11 cellular contexts compared by ENCODE assay signal in the genomic region with DNA sequence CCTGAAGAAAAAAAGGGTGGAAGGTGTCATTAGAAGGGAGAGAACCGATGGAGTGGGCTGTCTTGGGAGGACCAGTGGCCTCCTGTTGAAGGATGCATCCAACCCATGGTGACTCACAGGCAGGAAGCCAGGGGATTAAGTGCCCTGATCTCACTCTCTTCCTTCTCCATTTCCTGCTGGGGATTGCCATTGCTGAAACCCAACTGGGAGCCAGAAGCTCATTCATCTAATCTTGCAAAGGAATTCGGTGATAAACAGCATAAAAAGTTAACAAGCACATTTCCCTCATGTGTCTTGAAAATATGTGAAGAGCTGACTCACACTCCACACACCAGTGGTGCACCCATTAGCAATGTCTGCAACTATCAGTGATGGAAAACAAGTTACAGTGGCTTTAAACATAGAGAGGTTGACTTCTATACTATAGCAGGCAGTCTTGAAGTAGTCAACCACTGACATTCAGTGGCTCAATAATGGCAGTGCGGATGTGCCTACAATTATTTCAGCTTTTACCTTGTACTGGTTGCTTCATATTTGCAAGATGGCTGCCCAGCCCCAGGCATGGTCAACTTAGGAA. TPM values are rescaled to one million over a fixed set of nuclear protein-coding genes. Genes with fewer than 3 reads are reported as not detected.
DNase-seq lines count a peak whose midpoint lies in the region; ATAC-seq and TF ChIP-seq lines count a peak whose summit lies in the region.
"Had no signal": no experiment of that assay in that cellular context is flagged by ENCODE, and none has a peak within 500 bp of the region (broad histone marks: within the 10 kb centered on the region; RNA-seq: fewer than 3 reads in every experiment).

No MANE protein-coding gene starts in this region.

- H3K27ac ChIP-seq in RWPE1 (peak overlapping the region; percentile 72), trophoblast cell (ENCODE audit: low read depth, low read length) (no peak overlapping the region)

- H3K36me3 ChIP-seq in trophoblast cell (ENCODE audit: control insufficient read depth in 1 of 2, insufficient read depth in 2 of 2, low read length in 2 of 2), result no peaks in the 10 kb centered on the region

- H3K4me3 ChIP-seq in fibroblast of pulmonary artery (replicated peaks; ENCODE audit: low read depth, low read length), result no peak overlapping the region
- H3K4me3 ChIP-seq in trophoblast cell (ENCODE audit: low read depth, low read length), result no peak overlapping the region

- peaks cover 15% of the 10 kb centered on the region for H3K4me1 Mint-ChIP-seq in activated naive CD8-positive, alpha-beta T cell treated with anti-CD3 and anti-CD28 coated beads, Interleukin-2, amount 50 U/mL, for 24 hours

- H2AFZ ChIP-seq in trophoblast cell (ENCODE audit: insufficient read depth, low read length, poor library complexity), result no peak overlapping the region

- H3K23ac ChIP-seq in trophoblast cell (ENCODE audit: low read length), result no peak overlapping the region

- no peak overlapping the region for H2AK5ac ChIP-seq in trophoblast cell (ENCODE audit: low read length)

- H3K79me1 ChIP-seq in trophoblast cell (ENCODE audit: low read length), result peaks cover 3% of the 10 kb centered on the region

- H3K9ac ChIP-seq in trophoblast cell (ENCODE audit: low read length), result no peak overlapping the region

- H3K27ac Mint-ChIP-seq in activated naive CD8-positive, alpha-beta T cell treated with anti-CD3 and anti-CD28 coated beads, Interleukin-2, amount 50 U/mL, for 24 hours, result no peak overlapping the region

- peaks cover 2% of the 10 kb centered on the region for H3K27me3 ChIP-seq in trophoblast cell (ENCODE audit: insufficient read depth, low read length)

- no peak overlapping the region for H3K4me3 Mint-ChIP-seq in activated naive CD8-positive, alpha-beta T cell treated with anti-CD3 and anti-CD28 coated beads, Interleukin-2, amount 50 U/mL, for 24 hours

- H2BK120ac ChIP-seq in trophoblast cell (ENCODE audit: insufficient read depth, low read length, poor library complexity), result no peak overlapping the region

- no peaks in the 10 kb centered on the region for H3K9me3 ChIP-seq in trophoblast cell (ENCODE audit: insufficient read depth, low read depth, low read length)

- WGBS in trophoblast cell (ENCODE audit: extremely low coverage, insufficient coverage, insufficient read length), result no CpG with 5 or more reads among the region's 3 CpGs

- H3K36me3 Mint-ChIP-seq in activated naive CD8-positive, alpha-beta T cell treated with anti-CD3 and anti-CD28 coated beads, Interleukin-2, amount 50 U/mL, for 24 hours (ENCODE audit: low read depth), result no peaks in the 10 kb centered on the region

- no peak overlapping the region for H4K8ac ChIP-seq in trophoblast cell (ENCODE audit: low read depth, low read length)

- peaks cover 0 to 5% of the 10 kb centered on the region in 2 experiments for H3K4me1 ChIP-seq in trophoblast cell (ENCODE audit: control insufficient read depth in 1 of 2, insufficient read depth in 2 of 2, low read length in 2 of 2)

- H3K18ac ChIP-seq in trophoblast cell (ENCODE audit: low read length), result no peak overlapping the region

- POLR2A ChIA-PET in RWPE1 (lab: Yijun Ruan, JAX; ENCODE audit: low non-redundant PET), result no interaction called here

- ATAC-seq in activated naive CD8-positive, alpha-beta T cell treated with anti-CD3 and anti-CD28 coated beads, Interleukin-2, amount 50 U/mL, for 24 hours, result no peak
- ATAC-seq in HG02870 (IDR thresholded peaks at IDR 0.05; ENCODE audit: unreplicated experiment) (no peak), GM21515 (IDR thresholded peaks at IDR 0.05; ENCODE audit: unreplicated experiment) (no peak)

- peak; percentile 93 for DNase-seq in GM04503 (ENCODE audit: low read depth)
- DNase-seq in RWPE1 (ENCODE audit: low spot score), result no peak
- DNase-seq in fibroblast of pulmonary artery (ENCODE audit: low read depth), result peak; percentile 94
- DNase-seq in trophoblast cell, result peak; percentile 81 to 92
- DNase-seq in activated naive CD8-positive, alpha-beta T cell treated with anti-CD3 and anti-CD28 coated beads, Interleukin-2, amount 50 U/mL, for 24 hours, result no peak
- no peak for DNase-seq in NCI-H1105 treated with DMSO at 0.1 percent for 48 hours (lab: John Stamatoyannopoulos, UW)
- DNase-seq: activated T-cell treated with anti-CD3 and anti-CD28 coated beads, Interleukin-2, amount 50 U/mL, for 1 hour; NCI-H1048; stimulated activated naive CD4-positive, alpha-beta T cell had no signal

- H4K12ac ChIP-seq in trophoblast cell (ENCODE audit: low read depth, low read length), result no peak overlapping the region

- no peaks in the 10 kb centered on the region for H3K9me3 Mint-ChIP-seq in activated naive CD8-positive, alpha-beta T cell treated with anti-CD3 and anti-CD28 coated beads, Interleukin-2, amount 50 U/mL, for 24 hours

- H3K4me2 ChIP-seq in trophoblast cell (ENCODE audit: low read length), result no peak overlapping the region

- H2BK5ac ChIP-seq in trophoblast cell (ENCODE audit: low read depth, low read length, poor library complexity), result no peak overlapping the region

- H3K27me3 Mint-ChIP-seq in activated naive CD8-positive, alpha-beta T cell treated with anti-CD3 and anti-CD28 coated beads, Interleukin-2, amount 50 U/mL, for 24 hours, result no peaks in the 10 kb centered on the region

- no peak overlapping the region for H3K14ac ChIP-seq in trophoblast cell (ENCODE audit: low read length)

- CTCF ChIA-PET in RWPE1 (lab: Yijun Ruan, JAX), result interaction anchor here (0.7 kb wide), 1 partner anchor 1007 kb away, joined by 3 read pairs; no protein-coding TSS in a partner anchor

- H3K79me2 ChIP-seq in trophoblast cell (ENCODE audit: control insufficient read depth, insufficient read depth, low read length, poor library complexity), result no peaks in the 10 kb centered on the region

- H3K4ac ChIP-seq in trophoblast cell (ENCODE audit: low read depth, low read length), result no peak overlapping the region

- H4K91ac ChIP-seq in trophoblast cell (ENCODE audit: low read depth, low read length), result no peak overlapping the region

- no peak for TF ChIP-seq CTCF in RWPE1 (conservative IDR thresholded peaks at IDR 0.05; ENCODE audit: low read depth)
- TF ChIP-seq CTCF in fibroblast of pulmonary artery (IDR thresholded peaks at IDR 0.05; ENCODE audit: low read length, missing control alignments), result peak; percentile 9

- no peak overlapping the region for H2BK12ac ChIP-seq in trophoblast cell (ENCODE audit: low read length)

RNA-seq across cellular contexts. Expression of gene CSRNP1, which starts 12.8 kb away (rescaled TPM):
- 35.6 and 35.8 TPM in 2 replicates for polyA plus RNA-seq in trophoblast cell (2013)

RNA-seq across cellular contexts. Expression of gene XIRP1, which starts 26.2 kb away (rescaled TPM):
- 0.05 and 0.07 TPM in 2 replicates for polyA plus RNA-seq in trophoblast cell (2013)

RNA-seq across cellular contexts. Expression of gene TTC21A, which starts 58.7 kb away (rescaled TPM):
- 1.8 and 2.1 TPM in 2 replicates for polyA plus RNA-seq in trophoblast cell (2013)

RNA-seq across cellular contexts. Expression of gene GORASP1, which starts 58.8 kb away (rescaled TPM):
- 19.6 and 19.9 TPM in 2 replicates for polyA plus RNA-seq in trophoblast cell (2013)

Comparison
In these comparisons a context has a peak if more than half of its experiments do, and no peak if none do; other contexts are left out.
1. DNase-seq: peak in GM04503 (single experiment), fibroblast of pulmonary artery (single experiment) and trophoblast cell (2 of 2); none in RWPE1 (single experiment), activated naive CD8-positive, alpha-beta T cell treated with anti-CD3 and anti-CD28 coated beads, Interleukin-2, amount 50 U/mL, for 24 hours (single experiment) and NCI-H1105 treated with DMSO at 0.1 percent for 48 hours (single experiment).